24 cellular contexts compared by ENCODE assay signal in the genomic region with DNA sequence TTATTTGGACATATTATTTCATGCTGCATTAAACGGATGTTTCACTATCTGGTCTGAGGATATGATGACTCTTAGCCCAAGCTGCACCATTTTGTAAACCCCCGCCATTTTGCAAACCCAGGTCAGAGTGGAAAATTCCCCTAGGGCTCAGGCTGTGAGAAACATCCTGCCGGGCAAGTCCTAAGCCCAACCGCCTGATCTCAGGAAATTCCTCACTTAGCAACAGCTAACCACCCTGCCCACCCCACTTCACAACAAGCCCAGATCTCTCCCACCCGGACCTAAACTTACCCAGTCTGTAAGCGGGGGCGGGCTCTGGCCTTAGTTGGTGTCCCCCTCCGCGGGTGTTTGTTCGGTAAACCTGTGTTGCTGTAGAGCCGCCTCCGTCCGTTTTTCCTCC.
"Had no signal": no experiment of that assay in that cellular context is flagged by ENCODE, and none has a peak within 500 bp of the region (broad histone marks: within the 10 kb centered on the region; RNA-seq: fewer than 3 reads in every experiment).

No MANE protein-coding gene starts in this region.

- H3K36me3 ChIP-seq: left ventricle myocardium inferior, right atrium auricular region, tibial artery had no signal

- H3K27ac ChIP-seq: body of pancreas, epithelial cell of prostate, left ventricle myocardium inferior, right atrium auricular region, skin epidermis, tibial artery had no signal

- H3K4me1 Mint-ChIP-seq: activated B cell treated with CpG ODN at 0.5 μM for 24 hours; memory B cell; natural killer cell; stimulated activated naive B cell treated with anti-CD40 and anti-IgM and Interleukin-4, amounts not matched to agents 10 μg/mL and 1 μg/mL and 100 μg/mL, for 72 hours had no signal

- H3K27me3 ChIP-seq: body of pancreas, right atrium auricular region, tibial artery had no signal

- H3K36me3 Mint-ChIP-seq: activated naive CD4-positive, alpha-beta T cell treated with anti-CD3 and anti-CD28 coated beads, Interleukin-2, amount 50 U/mL, for 72 hours; memory B cell; natural killer cell; stimulated activated naive B cell treated with anti-CD40 and anti-IgM and Interleukin-4, amounts not matched to agents 10 μg/mL and 1 μg/mL and 100 μg/mL, for 72 hours had no signal

- DNase-seq: activated B cell treated with CpG ODN at 0.5 μM for 24 hours; activated CD4-positive, alpha-beta T cell treated with anti-CD3 and anti-CD28 coated beads for 48 hours; activated CD8-positive, alpha-beta memory T cell treated with anti-CD3 and anti-CD28 coated beads, Interleukin-2, amount 50 U/mL, for 4 hours; activated CD8-positive, alpha-beta T cell treated with anti-CD3 and anti-CD28 coated beads, Interleukin-2, amount 10 ng/mL, durations not matched to agents 7 days and 5 days; activated effector memory CD4-positive, alpha-beta T cell treated with anti-CD3 and anti-CD28 coated beads, Interleukin-2, amount 50 U/mL, for 16 hours; activated T-cell treated with anti-CD3 and anti-CD28 coated beads, Interleukin-2, amount 50 U/mL, for 48 hours; amniotic stem cell; body of pancreas; caudate nucleus; effector memory CD4-positive, alpha-beta T cell; left ventricle myocardium inferior; natural killer cell; occipital lobe; stimulated activated CD4-positive, alpha-beta T cell treated with anti-CD3 and anti-CD28 coated beads, Interleukin-15, amount 100 ng/mL, for 24 hours; stimulated activated CD4-positive, alpha-beta T cell treated with anti-CD3 and anti-CD28 coated beads, Interleukin-4, amount 100 ng/mL, for 1 hour; stimulated activated naive B cell treated with anti-CD40 and anti-IgM and Interleukin-4, amounts not matched to agents 10 μg/mL and 1 μg/mL and 100 μg/mL, for 72 hours; T-helper 2 cell; tibial artery had no signal

- H3K9me3 Mint-ChIP-seq: activated B cell treated with CpG ODN at 0.5 μM for 24 hours, memory B cell had no signal

- H3K27ac Mint-ChIP-seq: activated B cell treated with CpG ODN at 0.5 μM for 24 hours; activated CD8-positive, alpha-beta T cell treated with anti-CD3 and anti-CD28 coated beads, Interleukin-2, amount 10 ng/mL, durations not matched to agents 7 days and 5 days; activated naive CD4-positive, alpha-beta T cell treated with anti-CD3 and anti-CD28 coated beads, Interleukin-2, amount 50 U/mL, for 72 hours; memory B cell; natural killer cell; progenitor cell of endocrine pancreas; stimulated activated naive B cell treated with anti-CD40 and anti-IgM and Interleukin-4, amounts not matched to agents 10 μg/mL and 1 μg/mL and 100 μg/mL, for 72 hours had no signal

- ATAC-seq: activated CD8-positive, alpha-beta T cell treated with anti-CD3 and anti-CD28 coated beads, Interleukin-2, amount 10 ng/mL, durations not matched to agents 7 days and 5 days; activated naive CD4-positive, alpha-beta T cell treated with anti-CD3 and anti-CD28 coated beads, Interleukin-2, amount 50 U/mL, for 72 hours; body of pancreas; natural killer cell; stimulated activated naive B cell treated with anti-CD40 and anti-IgM and Interleukin-4, amounts not matched to agents 10 μg/mL and 1 μg/mL and 100 μg/mL, for 72 hours had no signal

- H3K4me3 ChIP-seq: body of pancreas, left ventricle myocardium inferior, right atrium auricular region, skin epidermis, tibial artery had no signal

- H3K27me3 Mint-ChIP-seq: activated B cell treated with CpG ODN at 0.5 μM for 24 hours; memory B cell; progenitor cell of endocrine pancreas; stimulated activated naive B cell treated with anti-CD40 and anti-IgM and Interleukin-4, amounts not matched to agents 10 μg/mL and 1 μg/mL and 100 μg/mL, for 72 hours had no signal

- H3K4me1 ChIP-seq: body of pancreas, left ventricle myocardium inferior, right atrium auricular region, tibial artery had no signal

- H3K4me3 Mint-ChIP-seq: activated B cell treated with CpG ODN at 0.5 μM for 24 hours; activated CD8-positive, alpha-beta T cell treated with anti-CD3 and anti-CD28 coated beads, Interleukin-2, amount 10 ng/mL, durations not matched to agents 7 days and 5 days; memory B cell; natural killer cell; stimulated activated naive B cell treated with anti-CD40 and anti-IgM and Interleukin-4, amounts not matched to agents 10 μg/mL and 1 μg/mL and 100 μg/mL, for 72 hours had no signal

- H3K9me3 ChIP-seq: body of pancreas, right atrium auricular region, tibial artery had no signal
